ENCODE assay signal across 32 cellular contexts in the genomic region with DNA sequence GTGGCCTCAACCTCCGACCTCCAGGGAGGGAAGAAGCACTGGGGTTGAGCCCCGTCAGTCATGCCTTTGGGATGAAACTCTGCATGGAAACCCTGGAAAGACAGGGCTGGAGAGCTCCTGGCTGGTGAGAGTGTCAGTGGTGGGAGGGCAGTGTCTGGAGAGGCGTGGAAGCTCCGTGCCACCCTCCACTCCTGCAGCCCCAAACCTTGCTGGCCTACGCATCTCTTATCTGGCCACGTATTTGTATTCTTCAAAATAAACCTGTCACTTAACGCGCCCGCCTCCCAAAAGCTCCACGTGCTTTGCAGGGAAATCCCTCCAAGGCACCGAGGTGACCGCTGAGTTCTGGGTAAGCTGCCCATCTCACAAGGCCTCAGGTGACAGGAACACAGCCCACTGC.
"Had no signal": no experiment of that assay in that cellular context is flagged by ENCODE, and none has a peak within 500 bp of the region (broad histone marks: within the 10 kb centered on the region; RNA-seq: fewer than 3 reads in every experiment).

No MANE protein-coding gene starts in this region.

- H3K27me3 Mint-ChIP-seq: activated CD4-positive, alpha-beta T cell treated with anti-CD3 and anti-CD28 coated beads for 36 hours; activated naive CD8-positive, alpha-beta T cell treated with anti-CD3 and anti-CD28 coated beads, Interleukin-2, amount 10 ng/mL, durations not matched to agents 7 days and 5 days; activated T-cell treated with anti-CD3 and anti-CD28 coated beads, Interleukin-2, amount 50 U/mL, for 24 hours had no signal

- H3K27me3 ChIP-seq: ascending aorta, Peyer's patch had no signal

- H3K4me1 ChIP-seq: ascending aorta, Peyer's patch, SJSA1 had no signal

- H3K27ac Mint-ChIP-seq: activated CD4-positive, alpha-beta T cell treated with anti-CD3 and anti-CD28 coated beads for 36 hours; activated CD4-positive, alpha-beta T cell treated with anti-CD3 and anti-CD28 coated beads, Interleukin-2, amount 10 ng/mL, durations not matched to agents 7 days and 5 days; activated CD8-positive, alpha-beta T cell treated with anti-CD3 and anti-CD28 coated beads, Interleukin-2, amount 10 ng/mL, durations not matched to agents 7 days and 5 days; activated naive CD8-positive, alpha-beta T cell treated with anti-CD3 and anti-CD28 coated beads, Interleukin-2, amount 10 ng/mL, durations not matched to agents 7 days and 5 days; activated T-cell treated with anti-CD3 and anti-CD28 coated beads, Interleukin-2, amount 50 U/mL, for 24 hours; activated T-helper 2 cell treated with anti-CD3 and anti-CD28 coated beads, Interferon-gamma antibody, Interleukin-2, Interleukin-4, amounts not matched to agents 10 μg/mL and 5 μg/mL and 100 μg/mL, durations not matched to agents 14 hours and 24 hours and 36 hours; IgD-negative memory B cell; T-helper 1 cell treated with Interleukin-12 subunit alpha and Interleukin-12 subunit beta and Interleukin-4 antibody, amounts not matched to agents 30 μg/mL and 1 μg/mL, for 36 hours; T-helper 2 cell treated with Interferon-gamma antibody and Interleukin-4, amounts not matched to agents 5 μg/mL and 100 μg/mL, for 36 hours had no signal

- H3K4me1 Mint-ChIP-seq: activated CD4-positive, alpha-beta T cell treated with anti-CD3 and anti-CD28 coated beads for 36 hours; activated CD4-positive, alpha-beta T cell treated with anti-CD3 and anti-CD28 coated beads, Interleukin-2, amount 10 ng/mL, durations not matched to agents 7 days and 5 days; activated naive CD8-positive, alpha-beta T cell treated with anti-CD3 and anti-CD28 coated beads, Interleukin-2, amount 10 ng/mL, durations not matched to agents 7 days and 5 days; central memory CD8-positive, alpha-beta T cell; IgD-negative memory B cell had no signal

- H3K9me3 Mint-ChIP-seq: activated CD4-positive, alpha-beta T cell treated with anti-CD3 and anti-CD28 coated beads, Interleukin-2, amount 10 ng/mL, durations not matched to agents 7 days and 5 days; activated naive CD4-positive, alpha-beta T cell treated with anti-CD3 and anti-CD28 coated beads, Interleukin-2, amount 50 U/mL, for 24 hours; activated naive CD8-positive, alpha-beta T cell treated with anti-CD3 and anti-CD28 coated beads, Interleukin-2, amount 10 ng/mL, durations not matched to agents 7 days and 5 days; activated T-cell treated with anti-CD3 and anti-CD28 coated beads, Interleukin-2, amount 50 U/mL, for 24 hours; activated T-helper 2 cell treated with anti-CD3 and anti-CD28 coated beads, Interferon-gamma antibody, Interleukin-2, Interleukin-4, amounts not matched to agents 10 μg/mL and 5 μg/mL and 100 μg/mL, durations not matched to agents 14 hours and 24 hours and 36 hours; central memory CD8-positive, alpha-beta T cell; IgD-negative memory B cell; T-helper 1 cell treated with Interleukin-12 subunit alpha and Interleukin-12 subunit beta and Interleukin-4 antibody, amounts not matched to agents 30 μg/mL and 1 μg/mL, for 36 hours; T-helper 2 cell treated with Interferon-gamma antibody and Interleukin-4, amounts not matched to agents 5 μg/mL and 100 μg/mL, for 36 hours had no signal

- DNase-seq: activated CD4-positive, alpha-beta T cell treated with anti-CD3 and anti-CD28 coated beads for 36 hours; activated CD4-positive, alpha-beta T cell treated with anti-CD3 and anti-CD28 coated beads, Interleukin-2, amount 10 ng/mL, durations not matched to agents 7 days and 5 days; activated CD4-positive, alpha-beta T cell treated with anti-CD3 and anti-CD28 coated beads, Interleukin-2, amount 50 U/mL, for 48 hours; activated CD8-positive, alpha-beta T cell treated with anti-CD3 and anti-CD28 coated beads, Interleukin-2, amount 10 ng/mL, durations not matched to agents 7 days and 5 days; activated naive CD8-positive, alpha-beta T cell treated with anti-CD3 and anti-CD28 coated beads, Interleukin-2, amount 10 ng/mL, durations not matched to agents 7 days and 5 days; activated T-cell treated with anti-CD3 and anti-CD28 coated beads, Interleukin-2, amount 50 U/mL, for 24 hours; amygdala; KBM-7; MM.1S; MV-4-11; NCI-H1092; NCI-H1436 treated with DMSO at 0.1 percent for 48 hours; NCI-H1694 treated with DMSO at 0.1 percent for 48 hours; NCI-H2029; NCI-H345; NCI-H524 treated with DMSO at 0.1 percent for 48 hours; NCI-H748 treated with DMSO at 0.1 percent for 48 hours; NK-92 treated with Interleukin-12 subunit alpha and Interleukin-12 subunit beta, amount 100 ng/mL, for 24 hours; PC-3; Peyer's patch; RPMI8226; SHP77; SK-N-SH had no signal

- H3K36me3 Mint-ChIP-seq: activated naive CD4-positive, alpha-beta T cell treated with anti-CD3 and anti-CD28 coated beads, Interleukin-2, amount 50 U/mL, for 24 hours; activated naive CD8-positive, alpha-beta T cell treated with anti-CD3 and anti-CD28 coated beads, Interleukin-2, amount 10 ng/mL, durations not matched to agents 7 days and 5 days had no signal

- H3K9me3 ChIP-seq: ascending aorta, Peyer's patch, SK-N-SH had no signal

- ATAC-seq: activated CD4-positive, alpha-beta T cell treated with anti-CD3 and anti-CD28 coated beads for 36 hours; activated CD8-positive, alpha-beta T cell treated with anti-CD3 and anti-CD28 coated beads, Interleukin-2, amount 10 ng/mL, durations not matched to agents 7 days and 5 days; PC-3 had no signal

- H3K4me3 Mint-ChIP-seq: activated CD4-positive, alpha-beta T cell treated with anti-CD3 and anti-CD28 coated beads for 36 hours; activated CD4-positive, alpha-beta T cell treated with anti-CD3 and anti-CD28 coated beads, Interleukin-2, amount 10 ng/mL, durations not matched to agents 7 days and 5 days; activated CD8-positive, alpha-beta T cell treated with anti-CD3 and anti-CD28 coated beads, Interleukin-2, amount 10 ng/mL, durations not matched to agents 7 days and 5 days; activated naive CD4-positive, alpha-beta T cell treated with anti-CD3 and anti-CD28 coated beads, Interleukin-2, amount 50 U/mL, for 24 hours; activated naive CD8-positive, alpha-beta T cell treated with anti-CD3 and anti-CD28 coated beads, Interleukin-2, amount 10 ng/mL, durations not matched to agents 7 days and 5 days; activated T-cell treated with anti-CD3 and anti-CD28 coated beads, Interleukin-2, amount 50 U/mL, for 24 hours; central memory CD8-positive, alpha-beta T cell; T-helper 1 cell treated with Interleukin-12 subunit alpha and Interleukin-12 subunit beta and Interleukin-4 antibody, amounts not matched to agents 30 μg/mL and 1 μg/mL, for 36 hours; T-helper 2 cell treated with Interferon-gamma antibody and Interleukin-4, amounts not matched to agents 5 μg/mL and 100 μg/mL, for 36 hours had no signal

- H3K27ac ChIP-seq: ascending aorta, cardiac muscle cell, Peyer's patch, SJSA1 had no signal

- H3K36me3 ChIP-seq: ascending aorta, cardiac muscle cell, Peyer's patch, SJSA1 had no signal

- H3K4me3 ChIP-seq: ascending aorta, cardiac muscle cell, Peyer's patch, SJSA1 had no signal
